12 cellular contexts compared by ENCODE assay signal in genomic region chr21:38820471-38821239, GRCh38. TPM values are rescaled to one million over a fixed set of nuclear protein-coding genes. Genes with fewer than 3 reads are reported as not detected.
DNase-seq lines count a peak whose midpoint lies in the region; ATAC-seq and TF ChIP-seq lines count a peak whose summit lies in the region.
"Had no signal": no experiment of that assay in that cellular context is flagged by ENCODE, and none has a peak within 500 bp of the region (broad histone marks: within the 10 kb centered on the region; RNA-seq: fewer than 3 reads in every experiment).

No MANE protein-coding gene starts in this region.

- H3K4me1 ChIP-seq in duodenal mucosa (ENCODE audit: control insufficient read depth in 1 of 2, insufficient read depth in 2 of 2, low read length in 2 of 2) (peaks cover 57 to 78% of the 10 kb centered on the region in 2 donors), lung (ENCODE audit: control insufficient read depth in 2 of 2, insufficient read depth in 2 of 2, low read length in 2 of 2) (peaks cover 3 to 23% of the 10 kb centered on the region in 2 donors), thyroid gland (peaks cover 62 to 72% of the 10 kb centered on the region in 2 donors)

- intact Hi-C loops in thyroid gland (cut with DNase I): no loop called here

- H3K27ac ChIP-seq in duodenal mucosa (ENCODE audit: low read depth, low read length): peak overlapping the region; percentile 54
- H3K27ac ChIP-seq in lung (ENCODE audit: low read depth in 1 of 2, low read length in 1 of 2): peak overlapping the region in 1 of 2 donors; percentile 91
- peak overlapping the region; percentile 91 to 99 (median 92) for H3K27ac ChIP-seq in thyroid gland

- no peak for TF ChIP-seq POLR2A in thyroid gland (IDR thresholded peaks at IDR 0.05)

- ATAC-seq in lung (ENCODE audit: insufficient read depth, low FRiP score) (no peak), HG03095 (IDR thresholded peaks at IDR 0.05; ENCODE audit: unreplicated experiment) (no peak), HG02798 (IDR thresholded peaks at IDR 0.05; ENCODE audit: poor library complexity, unreplicated experiment) (no peak)

- TF ChIP-seq CTCF in lung (IDR thresholded peaks at IDR 0.05; ENCODE audit: control extremely low read depth, extremely low read depth) (no peak), thyroid gland (IDR thresholded peaks at IDR 0.05) (no peak)

- H3K27me3 ChIP-seq in duodenal mucosa (ENCODE audit: control insufficient read depth in 1 of 2, insufficient read depth in 2 of 2, low read length in 2 of 2): no peaks in the 10 kb centered on the region
- H3K27me3 ChIP-seq in lung (ENCODE audit: control insufficient read depth, insufficient read depth): no peaks in the 10 kb centered on the region
- H3K27me3 ChIP-seq in thyroid gland: no peaks in the 10 kb centered on the region

- H3K9me3 ChIP-seq in duodenal mucosa (ENCODE audit: control insufficient read depth in 1 of 2, low read length in 2 of 2) (no peaks in the 10 kb centered on the region), lung (ENCODE audit: control insufficient read depth in 2 of 2, insufficient read depth in 1 of 2, low read length in 1 of 2) (peaks cover 0 to 2% of the 10 kb centered on the region in 2 donors), thyroid gland (no peaks in the 10 kb centered on the region)

- H3K36me3 ChIP-seq in duodenal mucosa (ENCODE audit: control insufficient read depth in 1 of 2, insufficient read depth in 2 of 2, low read length in 2 of 2) (peaks cover 74 to 89% of the 10 kb centered on the region in 2 donors), lung (ENCODE audit: control insufficient read depth in 2 of 2, insufficient read depth in 2 of 2, low read length in 2 of 2) (peaks cover 57 to 63% of the 10 kb centered on the region in 2 donors), thyroid gland (peaks cover 56 to 77% of the 10 kb centered on the region in 2 donors)

- WGBS in lung, 2 donors: 42 to 50% methylated on average over 18 of the region's 18 CpGs
- WGBS in thyroid gland, 2 donors: 87 to 88% methylated on average over 18 of the region's 18 CpGs

- DNase-seq in NCI-H2196 (lab: John Stamatoyannopoulos, UW; ENCODE audit: unreplicated experiment): peak; percentile 26
- DNase-seq in NCI-H2196 treated with DMSO at 0.1 percent for 48 hours (lab: John Stamatoyannopoulos, UW; ENCODE audit: unreplicated experiment): no peak
- peak; percentile 72 for DNase-seq in lung (ENCODE audit: low spot score)
- DNase-seq in thyroid gland: peak; percentile 36 to 40
- DNase-seq in activated CD8-positive, alpha-beta memory T cell treated with anti-CD3 and anti-CD28 coated beads, Interleukin-2, amount 50 U/mL, for 48 hours: no peak
- DNase-seq: activated CD4-positive, alpha-beta T cell treated with anti-CD3 and anti-CD28 coated beads, Interleukin-2, amount 10 ng/mL, durations not matched to agents 24 days and 14 days; effector memory CD4-positive, alpha-beta T cell; KG1; NCI-H446 had no signal

- H3K4me3 ChIP-seq in duodenal mucosa (ENCODE audit: low read depth in 1 of 2, low read length in 2 of 2) (no peak overlapping the region), lung (no peak overlapping the region), thyroid gland (replicated peaks in 1 of 3) (no peak overlapping the region)

- H3K9ac ChIP-seq in duodenal mucosa (ENCODE audit: low read depth in 1 of 2, low read length in 2 of 2): peak overlapping the region; percentile 20 to 21

RNA-seq across cellular contexts. Expression of gene ETS2, which starts 14.9 kb away (rescaled TPM):
- 100 to 1,000 TPM; 149 to 186 TPM for total RNA-seq in lung
- 100 to 1,000 TPM in 1 of 2 donors, 10 to 100 TPM in 1; 64.7 to 167 TPM for polyA plus RNA-seq in lung
- total RNA-seq in thyroid gland: 10 to 100 TPM; 36.6 to 92.2 (median 56.3) TPM

Comparison
In these comparisons a context has a peak if more than half of its experiments do, and no peak if none do; other contexts are left out.
1. DNase-seq: peak in NCI-H2196 (single experiment), lung (single experiment) and thyroid gland (2 of 2); none in NCI-H2196 treated with DMSO at 0.1 percent for 48 hours (single experiment) and activated CD8-positive, alpha-beta memory T cell treated with anti-CD3 and anti-CD28 coated beads, Interleukin-2, amount 50 U/mL, for 48 hours (single experiment).